Comparison of ENCODE assay signal across 35 cellular contexts in genomic region chr11:133049244-133050019, GRCh38.
"Had no signal": no experiment of that assay in that cellular context is flagged by ENCODE, and none has a peak within 500 bp of the region (broad histone marks: within the 10 kb centered on the region; RNA-seq: fewer than 3 reads in every experiment).

No MANE protein-coding gene starts in this region.

- ATAC-seq: activated CD8-positive, alpha-beta T cell treated with anti-CD3 and anti-CD28 coated beads for 36 hours; activated naive CD8-positive, alpha-beta T cell treated with anti-CD3 and anti-CD28 coated beads, Interleukin-2, amount 50 U/mL, for 24 hours; activated T-cell treated with anti-CD3 and anti-CD28 coated beads, Interleukin-2, amount 50 U/mL, for 4 hours; body of pancreas; effector memory CD8-positive, alpha-beta T cell; gastroesophageal sphincter; heart right ventricle; T-helper 17 cell had no signal

- H3K36me3 Mint-ChIP-seq: activated naive CD4-positive, alpha-beta T cell treated with anti-CD3 and anti-CD28 coated beads, Interleukin-2, amount 50 U/mL, for 24 hours; activated naive CD8-positive, alpha-beta T cell treated with anti-CD3 and anti-CD28 coated beads for 36 hours had no signal

- H3K9me3 ChIP-seq: adrenal gland, body of pancreas, esophagus squamous epithelium, gastroesophageal sphincter, heart right ventricle had no signal

- H3K36me3 ChIP-seq: adrenal gland, esophagus squamous epithelium, gastroesophageal sphincter, heart right ventricle had no signal

- H3K4me3 ChIP-seq: adrenal gland, body of pancreas, esophagus squamous epithelium, gastroesophageal sphincter, heart right ventricle had no signal

- H3K27ac Mint-ChIP-seq: activated CD4-positive, alpha-beta T cell treated with anti-CD3 and anti-CD28 coated beads, Interleukin-2, amount 10 ng/mL, durations not matched to agents 7 days and 5 days; activated CD8-positive, alpha-beta T cell treated with anti-CD3 and anti-CD28 coated beads for 36 hours; activated naive CD4-positive, alpha-beta T cell treated with anti-CD3 and anti-CD28 coated beads for 36 hours; activated naive CD4-positive, alpha-beta T cell treated with anti-CD3 and anti-CD28 coated beads, Interleukin-2, amount 50 U/mL, for 24 hours; activated naive CD8-positive, alpha-beta T cell treated with anti-CD3 and anti-CD28 coated beads for 36 hours; activated naive CD8-positive, alpha-beta T cell treated with anti-CD3 and anti-CD28 coated beads, Interleukin-2, amount 50 U/mL, for 24 hours; activated T-helper 1 cell treated with anti-CD3 and anti-CD28 coated beads, Interleukin-12 subunit alpha, Interleukin-12 subunit beta, Interleukin-2, Interleukin-4 antibody, amounts not matched to agents 30 ng/mL and 10 ng/mL and 1 ng/mL, durations not matched to agents 14 hours and 24 hours and 36 hours; activated T-helper 2 cell treated with anti-CD3 and anti-CD28 coated beads, Interferon-gamma antibody, Interleukin-2, Interleukin-4, amounts not matched to agents 10 μg/mL and 5 μg/mL and 100 μg/mL, durations not matched to agents 14 hours and 24 hours and 36 hours; effector memory CD8-positive, alpha-beta T cell; T-helper 17 cell; T-helper 2 cell treated with Interferon-gamma antibody and Interleukin-4, amounts not matched to agents 5 μg/mL and 100 μg/mL, for 36 hours had no signal

- H3K9me3 Mint-ChIP-seq: activated CD4-positive, alpha-beta T cell treated with anti-CD3 and anti-CD28 coated beads, Interleukin-2, amount 10 ng/mL, durations not matched to agents 7 days and 5 days; activated CD8-positive, alpha-beta T cell treated with anti-CD3 and anti-CD28 coated beads for 36 hours; activated naive CD4-positive, alpha-beta T cell treated with anti-CD3 and anti-CD28 coated beads for 36 hours; activated naive CD8-positive, alpha-beta T cell treated with anti-CD3 and anti-CD28 coated beads for 36 hours; activated naive CD8-positive, alpha-beta T cell treated with anti-CD3 and anti-CD28 coated beads, Interleukin-2, amount 50 U/mL, for 24 hours; activated T-cell treated with anti-CD3 and anti-CD28 coated beads, Interleukin-2, amount 50 U/mL, for 4 hours; activated T-helper 1 cell treated with anti-CD3 and anti-CD28 coated beads, Interleukin-12 subunit alpha, Interleukin-12 subunit beta, Interleukin-2, Interleukin-4 antibody, amounts not matched to agents 30 ng/mL and 10 ng/mL and 1 ng/mL, durations not matched to agents 14 hours and 24 hours and 36 hours; activated T-helper 2 cell treated with anti-CD3 and anti-CD28 coated beads, Interferon-gamma antibody, Interleukin-2, Interleukin-4, amounts not matched to agents 10 μg/mL and 5 μg/mL and 100 μg/mL, durations not matched to agents 14 hours and 24 hours and 36 hours; T-helper 2 cell treated with Interferon-gamma antibody and Interleukin-4, amounts not matched to agents 5 μg/mL and 100 μg/mL, for 36 hours had no signal

- H3K27ac ChIP-seq: adrenal gland, body of pancreas, epithelial cell of prostate, esophagus squamous epithelium, gastroesophageal sphincter, heart right ventricle had no signal

- H3K4me1 Mint-ChIP-seq: activated CD4-positive, alpha-beta T cell treated with anti-CD3 and anti-CD28 coated beads, Interleukin-2, amount 10 ng/mL, durations not matched to agents 7 days and 5 days; activated naive CD4-positive, alpha-beta T cell treated with anti-CD3 and anti-CD28 coated beads, Interleukin-2, amount 50 U/mL, for 24 hours; activated naive CD8-positive, alpha-beta T cell treated with anti-CD3 and anti-CD28 coated beads for 36 hours; activated naive CD8-positive, alpha-beta T cell treated with anti-CD3 and anti-CD28 coated beads, Interleukin-2, amount 50 U/mL, for 24 hours; T-helper 17 cell had no signal

- H3K27me3 ChIP-seq: adrenal gland, body of pancreas had no signal

- H3K4me3 Mint-ChIP-seq: activated CD4-positive, alpha-beta T cell treated with anti-CD3 and anti-CD28 coated beads, Interleukin-2, amount 10 ng/mL, durations not matched to agents 7 days and 5 days; activated CD8-positive, alpha-beta T cell treated with anti-CD3 and anti-CD28 coated beads for 36 hours; activated naive CD4-positive, alpha-beta T cell treated with anti-CD3 and anti-CD28 coated beads for 36 hours; activated naive CD4-positive, alpha-beta T cell treated with anti-CD3 and anti-CD28 coated beads, Interleukin-2, amount 50 U/mL, for 24 hours; activated naive CD8-positive, alpha-beta T cell treated with anti-CD3 and anti-CD28 coated beads for 36 hours; activated naive CD8-positive, alpha-beta T cell treated with anti-CD3 and anti-CD28 coated beads, Interleukin-2, amount 50 U/mL, for 24 hours; activated T-cell treated with anti-CD3 and anti-CD28 coated beads, Interleukin-2, amount 50 U/mL, for 4 hours; activated T-helper 1 cell treated with anti-CD3 and anti-CD28 coated beads, Interleukin-12 subunit alpha, Interleukin-12 subunit beta, Interleukin-2, Interleukin-4 antibody, amounts not matched to agents 30 ng/mL and 10 ng/mL and 1 ng/mL, durations not matched to agents 14 hours and 24 hours and 36 hours; effector memory CD8-positive, alpha-beta T cell; T-helper 17 cell; T-helper 2 cell treated with Interferon-gamma antibody and Interleukin-4, amounts not matched to agents 5 μg/mL and 100 μg/mL, for 36 hours had no signal

- H3K4me1 ChIP-seq: adrenal gland, body of pancreas, esophagus squamous epithelium, gastroesophageal sphincter had no signal

- DNase-seq: activated CD4-positive, alpha-beta T cell treated with anti-CD3 and anti-CD28 coated beads for 1 hour; activated CD4-positive, alpha-beta T cell treated with anti-CD3 and anti-CD28 coated beads for 4 hours; activated CD4-positive, alpha-beta T cell treated with anti-CD3 and anti-CD28 coated beads, Interleukin-2, amount 10 ng/mL, durations not matched to agents 7 days and 5 days; activated CD4-positive, alpha-beta T cell treated with anti-CD3 and anti-CD28 coated beads, Interleukin-2, amount 50 U/mL, for 48 hours; activated CD8-positive, alpha-beta memory T cell treated with anti-CD3 and anti-CD28 coated beads for 24 hours; activated CD8-positive, alpha-beta T cell treated with anti-CD3 and anti-CD28 coated beads for 36 hours; activated effector memory CD4-positive, alpha-beta T cell treated with anti-CD3 and anti-CD28 coated beads, Interleukin-2, amount 50 U/mL, for 16 hours; activated naive CD4-positive, alpha-beta T cell treated with anti-CD3 and anti-CD28 coated beads for 36 hours; activated naive CD8-positive, alpha-beta T cell treated with anti-CD3 and anti-CD28 coated beads for 36 hours; activated naive CD8-positive, alpha-beta T cell treated with anti-CD3 and anti-CD28 coated beads, Interleukin-2, amount 50 U/mL, for 24 hours; activated T-cell treated with anti-CD3 and anti-CD28 coated beads, Interleukin-2, amount 50 U/mL, for 4 hours; adrenal gland; amygdala; aorta; body of pancreas; caudate nucleus; cortex of kidney; dermis blood vessel endothelial cell; effector CD4-positive, alpha-beta T cell; effector memory CD8-positive, alpha-beta T cell; esophagus squamous epithelium; foreskin melanocyte; heart right ventricle; T-helper 1 cell; T-helper 17 cell; T1000 had no signal

- H3K27me3 Mint-ChIP-seq: activated CD4-positive, alpha-beta T cell treated with anti-CD3 and anti-CD28 coated beads, Interleukin-2, amount 10 ng/mL, durations not matched to agents 7 days and 5 days; activated naive CD8-positive, alpha-beta T cell treated with anti-CD3 and anti-CD28 coated beads, Interleukin-2, amount 50 U/mL, for 24 hours; effector memory CD8-positive, alpha-beta T cell had no signal

- FAIRE-seq: colon, endometrium, endothelial cell of umbilical vein had no signal
